16 cellular contexts compared by ENCODE assay signal in the genomic region with DNA sequence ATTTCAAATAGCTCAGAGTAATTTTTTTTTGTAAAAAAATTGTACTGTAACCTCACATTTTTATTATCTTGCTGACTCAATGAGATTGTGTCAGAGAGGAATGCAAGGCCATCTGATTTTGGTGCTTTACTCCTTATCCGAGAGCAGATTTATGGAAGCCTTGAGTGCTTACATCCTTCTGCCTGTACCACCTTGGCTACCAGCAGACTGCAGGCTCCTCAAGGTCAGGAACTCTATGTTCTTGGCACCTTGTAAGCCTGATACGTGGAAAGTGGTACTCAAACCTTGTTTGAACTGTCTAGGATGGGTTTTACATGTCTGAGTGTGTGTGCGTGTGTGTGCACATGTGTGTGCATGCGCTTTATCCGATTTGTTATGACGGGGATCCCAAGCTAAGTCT.
"Had no signal": no experiment of that assay in that cellular context is flagged by ENCODE, and none has a peak within 500 bp of the region (broad histone marks: within the 10 kb centered on the region; RNA-seq: fewer than 3 reads in every experiment).

No MANE protein-coding gene starts in this region.

- H3K9me3 Mint-ChIP-seq: activated naive CD4-positive, alpha-beta T cell treated with anti-CD3 and anti-CD28 coated beads for 36 hours; activated naive CD8-positive, alpha-beta T cell treated with anti-CD3 and anti-CD28 coated beads, Interleukin-2, amount 50 U/mL, for 24 hours; activated T-helper 17 cell treated with anti-CD3 and anti-CD28 coated beads, Interleukin-2, amount 50 U/mL, for 72 hours; endodermal cell; nephron; T-cell had no signal

- H3K4me3 Mint-ChIP-seq: activated naive CD4-positive, alpha-beta T cell treated with anti-CD3 and anti-CD28 coated beads for 36 hours; activated naive CD8-positive, alpha-beta T cell treated with anti-CD3 and anti-CD28 coated beads, Interleukin-2, amount 50 U/mL, for 24 hours; activated T-helper 17 cell treated with anti-CD3 and anti-CD28 coated beads, Interleukin-2, amount 50 U/mL, for 72 hours; endodermal cell; nephron; T-cell had no signal

- H3K4me1 ChIP-seq: prostate gland, stomach, testis had no signal

- H3K27me3 Mint-ChIP-seq: activated naive CD8-positive, alpha-beta T cell treated with anti-CD3 and anti-CD28 coated beads, Interleukin-2, amount 50 U/mL, for 24 hours had no signal

- H3K4me3 ChIP-seq: cardiac muscle cell, dorsolateral prefrontal cortex, prostate gland, stomach, testis had no signal

- H3K9me3 ChIP-seq: prostate gland, stomach, testis had no signal

- H3K27ac ChIP-seq: cardiac muscle cell, dorsolateral prefrontal cortex, prostate gland, stomach, testis had no signal

- H3K27me3 ChIP-seq: cardiac muscle cell, dorsolateral prefrontal cortex, stomach, testis had no signal

- DNase-seq: activated CD4-positive, alpha-beta T cell treated with anti-CD3 and anti-CD28 coated beads, Interleukin-2, amount 50 U/mL, for 1 hour; activated naive CD4-positive, alpha-beta T cell treated with anti-CD3 and anti-CD28 coated beads for 36 hours; activated naive CD8-positive, alpha-beta T cell treated with anti-CD3 and anti-CD28 coated beads, Interleukin-2, amount 50 U/mL, for 24 hours; dorsolateral prefrontal cortex; endodermal cell; hypothalamus; stimulated activated CD4-positive, alpha-beta T cell treated with anti-CD3 and anti-CD28 coated beads, Interleukin-1b, Interleukin-23, amount 100 ng/mL, for 48 hours; stomach; T-cell; T-helper 9 cell; testis had no signal

- H3K36me3 Mint-ChIP-seq: T-cell had no signal

- ATAC-seq: activated naive CD8-positive, alpha-beta T cell treated with anti-CD3 and anti-CD28 coated beads, Interleukin-2, amount 50 U/mL, for 24 hours; activated T-helper 17 cell treated with anti-CD3 and anti-CD28 coated beads, Interleukin-2, amount 50 U/mL, for 72 hours; sciatic nerve; T-cell had no signal

- H3K4me1 Mint-ChIP-seq: activated naive CD8-positive, alpha-beta T cell treated with anti-CD3 and anti-CD28 coated beads, Interleukin-2, amount 50 U/mL, for 24 hours; activated T-helper 17 cell treated with anti-CD3 and anti-CD28 coated beads, Interleukin-2, amount 50 U/mL, for 72 hours; endodermal cell; T-cell had no signal

- H3K27ac Mint-ChIP-seq: activated naive CD4-positive, alpha-beta T cell treated with anti-CD3 and anti-CD28 coated beads for 36 hours; activated naive CD8-positive, alpha-beta T cell treated with anti-CD3 and anti-CD28 coated beads, Interleukin-2, amount 50 U/mL, for 24 hours; activated T-helper 17 cell treated with anti-CD3 and anti-CD28 coated beads, Interleukin-2, amount 50 U/mL, for 72 hours; endodermal cell; nephron; T-cell had no signal

- H3K36me3 ChIP-seq: cardiac muscle cell, prostate gland, stomach had no signal
